In the genomic region with DNA sequence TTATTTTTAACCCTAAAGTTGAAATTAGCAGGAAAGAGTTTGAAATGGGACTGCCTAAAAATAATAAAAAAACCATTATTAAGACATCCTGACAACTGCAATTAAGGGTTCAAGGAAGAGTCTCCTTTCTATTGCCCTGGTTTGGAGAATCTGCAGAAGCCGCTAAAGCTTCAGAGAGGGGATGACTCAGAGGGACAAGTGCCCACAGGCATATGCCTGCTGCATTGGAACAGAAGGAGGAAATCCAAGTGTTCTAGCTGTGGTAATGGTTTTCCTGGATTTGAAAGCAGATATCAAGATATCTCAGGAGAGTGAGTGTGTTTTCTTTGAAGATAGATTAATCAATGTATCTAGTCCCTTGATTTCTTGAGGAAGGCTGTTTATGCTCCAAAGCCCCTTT, we compare ENCODE assay signal across 25 cellular contexts.
DNase-seq lines count a peak whose midpoint lies in the region; ATAC-seq, FAIRE-seq and TF ChIP-seq lines count a peak whose summit lies in the region.
"Had no signal": no experiment of that assay in that cellular context is flagged by ENCODE, and none has a peak within 500 bp of the region (broad histone marks: within the 10 kb centered on the region; RNA-seq: fewer than 3 reads in every experiment).

No MANE protein-coding gene starts in this region.

- ATAC-seq in GM19452 (IDR thresholded peaks at IDR 0.05; ENCODE audit: unreplicated experiment) (no peak), GM21786 (IDR thresholded peaks at IDR 0.05; ENCODE audit: unreplicated experiment) (no peak)
- ATAC-seq: activated CD4-positive, alpha-beta T cell treated with anti-CD3 and anti-CD28 coated beads for 36 hours; GM23338; stimulated activated naive CD8-positive, alpha-beta T cell treated with anti-CD3 and anti-CD28 coated beads, Interleukin-15, amount 100 ng/mL, for 72 hours had no signal

- H2AFZ ChIP-seq in hepatocyte: no peak overlapping the region
- H2AFZ ChIP-seq: GM23338 had no signal

- H3K4me1 ChIP-seq in hepatocyte (ENCODE audit: insufficient read depth): no peaks in the 10 kb centered on the region
- H3K4me1 ChIP-seq: ascending aorta, esophagus muscularis mucosa, right atrium auricular region, transverse colon had no signal

- TF ChIP-seq CTCF in bronchial epithelial cell (IDR thresholded peaks at IDR 0.05; ENCODE audit: insufficient read depth, low read length, severe bottlenecking): no peak
- no peak for TF ChIP-seq CTCF in hepatocyte (IDR thresholded peaks at IDR 0.05; ENCODE audit: poor library complexity)

- H3K79me2 ChIP-seq in hepatocyte: no peaks in the 10 kb centered on the region

- H3K4me2 ChIP-seq in hepatocyte: no peak overlapping the region
- H3K4me2 ChIP-seq: GM23338 had no signal

- no peak overlapping the region for H3K27ac ChIP-seq in hepatocyte
- H3K27ac ChIP-seq: ascending aorta, esophagus muscularis mucosa, right atrium auricular region, transverse colon had no signal

- no peaks in the 10 kb centered on the region for H4K20me1 ChIP-seq in hepatocyte (ENCODE audit: insufficient read depth, poor library complexity, severe bottlenecking)

- H3K4me3 ChIP-seq in bronchial epithelial cell (ENCODE audit: low read depth, low read length): no peak overlapping the region
- no peak overlapping the region for H3K4me3 ChIP-seq in hepatocyte
- H3K4me3 ChIP-seq: ascending aorta, esophagus muscularis mucosa, GM23338, right atrium auricular region, transverse colon had no signal

- WGBS in hepatocyte (ENCODE audit: low lambda C conversion rate, missing lambda C conversion rate): 50% methylated on average over 1 of the region's 1 CpG

- DNase-seq in EH (ENCODE audit: low read depth) (peak; percentile 50), M059J (ENCODE audit: low read depth) (peak; percentile 75), bronchial epithelial cell (ENCODE audit: low read depth) (peak; percentile 62), kidney glomerular epithelial cell (lab: John Stamatoyannopoulos, UW) (peak; percentile 21), NCI-H526 (lab: John Stamatoyannopoulos, UW) (no peak), hepatocyte (ENCODE audit: low spot score) (no peak)
- DNase-seq: activated CD4-positive, alpha-beta T cell treated with anti-CD3 and anti-CD28 coated beads for 36 hours; activated naive CD4-positive, alpha-beta T cell treated with anti-CD3 and anti-CD28 coated beads, Interleukin-2, amount 50 U/mL, for 16 hours; AML-193; CD8-positive, alpha-beta memory T cell; DMS79; glutamatergic neuron; naive B cell; NCI-H146; NCI-H510A treated with DMSO at 0.1 percent for 48 hours; nucleus accumbens; Right ventricle myocardium superior; stimulated activated naive CD8-positive, alpha-beta T cell treated with anti-CD3 and anti-CD28 coated beads, Interleukin-15, amount 100 ng/mL, for 72 hours; transverse colon had no signal

- H3K27me3 ChIP-seq in bronchial epithelial cell (ENCODE audit: control insufficient read depth, insufficient read depth, low read length) (no peaks in the 10 kb centered on the region), hepatocyte (no peaks in the 10 kb centered on the region)
- H3K27me3 ChIP-seq: ascending aorta, esophagus muscularis mucosa, right atrium auricular region, transverse colon had no signal

- H3K36me3 ChIP-seq in bronchial epithelial cell (ENCODE audit: control insufficient read depth, insufficient read depth, low read length): no peaks in the 10 kb centered on the region
- H3K36me3 ChIP-seq in hepatocyte (replicated peaks; ENCODE audit: insufficient read depth, low read depth): no peaks in the 10 kb centered on the region
- H3K36me3 ChIP-seq: ascending aorta, esophagus muscularis mucosa, right atrium auricular region, transverse colon had no signal

- H3K9me2 ChIP-seq in hepatocyte (replicated peaks; ENCODE audit: insufficient read depth): no peaks in the 10 kb centered on the region

- H3K9me3 ChIP-seq in hepatocyte (ENCODE audit: low read depth): no peaks in the 10 kb centered on the region
- H3K9me3 ChIP-seq: ascending aorta, right atrium auricular region, transverse colon had no signal

- FAIRE-seq in bronchial epithelial cell (lab: Jason Lieb, UNC): no peak

Comparison
In these comparisons a context has a peak if more than half of its experiments do, and no peak if none do; other contexts are left out.
1. DNase-seq: peak in EH (single experiment), M059J (single experiment), bronchial epithelial cell (single experiment) and kidney glomerular epithelial cell (single experiment); none in NCI-H526 (0 of 2) and hepatocyte (single experiment).